ENCODE assay signal across 15 cellular contexts in genomic region chr20:24495266-24495665, GRCh38. TPM values are rescaled to one million over a fixed set of nuclear protein-coding genes. Genes with fewer than 3 reads are reported as not detected.
DNase-seq lines count a peak whose midpoint lies in the region; TF ChIP-seq lines count a peak whose summit lies in the region.
"Had no signal": no experiment of that assay in that cellular context is flagged by ENCODE, and none has a peak within 500 bp of the region (broad histone marks: within the 10 kb centered on the region; RNA-seq: fewer than 3 reads in every experiment).

No MANE protein-coding gene starts in this region.

- intact Hi-C loops in activated CD4-positive, alpha-beta T cell treated with anti-CD3 and anti-CD28 coated beads, Interleukin-2, amount 10 ng/mL, durations not matched to agents 24 days and 14 days (cut with micrococcal nuclease): no loop called here

- H3K4me3 Mint-ChIP-seq in activated CD4-positive, alpha-beta T cell treated with anti-CD3 and anti-CD28 coated beads, Interleukin-2, amount 10 ng/mL, durations not matched to agents 7 days and 5 days: no peak overlapping the region
- H3K4me3 Mint-ChIP-seq in activated CD4-positive, alpha-beta T cell treated with anti-CD3 and anti-CD28 coated beads, Interleukin-2, amount 10 ng/mL, durations not matched to agents 24 days and 14 days: no peak overlapping the region
- H3K4me3 Mint-ChIP-seq in osteocyte (ENCODE audit: unreplicated experiment): no peak overlapping the region
- H3K4me3 Mint-ChIP-seq: CD4-positive, alpha-beta T cell had no signal

- no peaks in the 10 kb centered on the region for H3K4me1 ChIP-seq in suprapubic skin
- H3K4me1 ChIP-seq: Caco-2 had no signal

- no peaks in the 10 kb centered on the region for H3K36me3 Mint-ChIP-seq in activated CD4-positive, alpha-beta T cell treated with anti-CD3 and anti-CD28 coated beads, Interleukin-2, amount 10 ng/mL, durations not matched to agents 7 days and 5 days (ENCODE audit: low read depth)
- no peaks in the 10 kb centered on the region for H3K36me3 Mint-ChIP-seq in activated CD4-positive, alpha-beta T cell treated with anti-CD3 and anti-CD28 coated beads, Interleukin-2, amount 10 ng/mL, durations not matched to agents 24 days and 14 days (ENCODE audit: low read depth)
- no peaks in the 10 kb centered on the region for H3K36me3 Mint-ChIP-seq in osteocyte (ENCODE audit: unreplicated experiment)

- H3K27me3 Mint-ChIP-seq in activated CD4-positive, alpha-beta T cell treated with anti-CD3 and anti-CD28 coated beads, Interleukin-2, amount 10 ng/mL, durations not matched to agents 7 days and 5 days: no peaks in the 10 kb centered on the region
- no peaks in the 10 kb centered on the region for H3K27me3 Mint-ChIP-seq in activated CD4-positive, alpha-beta T cell treated with anti-CD3 and anti-CD28 coated beads, Interleukin-2, amount 10 ng/mL, durations not matched to agents 24 days and 14 days
- H3K27me3 Mint-ChIP-seq in osteocyte (ENCODE audit: unreplicated experiment): no peaks in the 10 kb centered on the region
- H3K27me3 Mint-ChIP-seq: CD4-positive, alpha-beta T cell had no signal

- H3K36me3 ChIP-seq in suprapubic skin: no peaks in the 10 kb centered on the region

- H3K4me1 Mint-ChIP-seq in activated CD4-positive, alpha-beta T cell treated with anti-CD3 and anti-CD28 coated beads, Interleukin-2, amount 10 ng/mL, durations not matched to agents 7 days and 5 days: no peaks in the 10 kb centered on the region
- H3K4me1 Mint-ChIP-seq in activated CD4-positive, alpha-beta T cell treated with anti-CD3 and anti-CD28 coated beads, Interleukin-2, amount 10 ng/mL, durations not matched to agents 24 days and 14 days: no peaks in the 10 kb centered on the region
- H3K4me1 Mint-ChIP-seq in osteocyte (ENCODE audit: unreplicated experiment): peaks cover 5% of the 10 kb centered on the region

- no peak for TF ChIP-seq EP300 in suprapubic skin (IDR thresholded peaks at IDR 0.05)

- POLR2A ChIA-PET in activated CD4-positive, alpha-beta T cell treated with anti-CD3 and anti-CD28 coated beads, Interleukin-2, amount 10 ng/mL, durations not matched to agents 7 days and 5 days (lab: Charles Lee): no interaction called here

- H3K27ac Mint-ChIP-seq in activated CD4-positive, alpha-beta T cell treated with anti-CD3 and anti-CD28 coated beads, Interleukin-2, amount 10 ng/mL, durations not matched to agents 7 days and 5 days: peak overlapping the region; percentile 47
- H3K27ac Mint-ChIP-seq in activated CD4-positive, alpha-beta T cell treated with anti-CD3 and anti-CD28 coated beads, Interleukin-2, amount 10 ng/mL, durations not matched to agents 24 days and 14 days: no peak overlapping the region
- H3K27ac Mint-ChIP-seq in osteocyte (ENCODE audit: unreplicated experiment): no peak overlapping the region
- H3K27ac Mint-ChIP-seq: CD4-positive, alpha-beta T cell had no signal

- TF ChIP-seq CTCF in osteocyte (IDR thresholded peaks at IDR 0.05) (no peak), suprapubic skin (IDR thresholded peaks at IDR 0.05) (no peak)

- TF ChIP-seq POLR2A in suprapubic skin (IDR thresholded peaks at IDR 0.05): no peak

- H3K27ac ChIP-seq in suprapubic skin: no peak overlapping the region
- H3K27ac ChIP-seq: 22Rv1, A549, C4-2B had no signal

- CTCF ChIA-PET in activated CD4-positive, alpha-beta T cell treated with anti-CD3 and anti-CD28 coated beads, Interleukin-2, amount 10 ng/mL, durations not matched to agents 7 days and 5 days (lab: Charles Lee): no interaction called here

- H3K4me3 ChIP-seq in suprapubic skin: no peak overlapping the region
- H3K4me3 ChIP-seq: A549 had no signal

- no peaks in the 10 kb centered on the region for H3K9me3 Mint-ChIP-seq in activated CD4-positive, alpha-beta T cell treated with anti-CD3 and anti-CD28 coated beads, Interleukin-2, amount 10 ng/mL, durations not matched to agents 7 days and 5 days
- H3K9me3 Mint-ChIP-seq in activated CD4-positive, alpha-beta T cell treated with anti-CD3 and anti-CD28 coated beads, Interleukin-2, amount 10 ng/mL, durations not matched to agents 24 days and 14 days: no peaks in the 10 kb centered on the region
- H3K9me3 Mint-ChIP-seq in osteocyte (ENCODE audit: unreplicated experiment): no peaks in the 10 kb centered on the region
- H3K9me3 Mint-ChIP-seq: CD4-positive, alpha-beta T cell had no signal

- H3K9me3 ChIP-seq in suprapubic skin: no peaks in the 10 kb centered on the region
- H3K9me3 ChIP-seq: A549, Caco-2 had no signal

- 87% methylated on average over 8 of the region's 8 CpGs for WGBS in suprapubic skin

- DNase-seq in activated CD4-positive, alpha-beta T cell treated with anti-CD3 and anti-CD28 coated beads, Interleukin-2, amount 10 ng/mL, durations not matched to agents 7 days and 5 days: no peak
- no peak for DNase-seq in activated CD4-positive, alpha-beta T cell treated with anti-CD3 and anti-CD28 coated beads, Interleukin-2, amount 10 ng/mL, durations not matched to agents 24 days and 14 days
- DNase-seq in astrocyte of the hippocampus (ENCODE audit: low read depth, low spot score) (peak; percentile 30), osteocyte (ENCODE audit: extremely low spot score, unreplicated experiment) (peak; percentile 77), suprapubic skin (ENCODE audit: low spot score in 2 of 2) (no peak), NOMO-1 treated with DMSO at 0.1 percent for 48 hours (lab: John Stamatoyannopoulos, UW; ENCODE audit: unreplicated experiment) (no peak), foreskin melanocyte (no peak)
- DNase-seq: AML-193; Caco-2; CD4-positive, alpha-beta T cell; HCEC 1CT had no signal

- H3K27me3 ChIP-seq in suprapubic skin: no peaks in the 10 kb centered on the region

RNA-seq across cellular contexts. Expression of gene SYNDIG1, which starts 25.8 kb away (rescaled TPM):
- not detected for total RNA-seq in activated CD4-positive, alpha-beta T cell treated with anti-CD3 and anti-CD28 coated beads, Interleukin-2, amount 10 ng/mL, durations not matched to agents 7 days and 5 days
- total RNA-seq in activated CD4-positive, alpha-beta T cell treated with anti-CD3 and anti-CD28 coated beads, Interleukin-2, amount 10 ng/mL, durations not matched to agents 24 days and 14 days: not detected in 2 replicates
- total RNA-seq in osteocyte: 0.40 and 0.94 TPM in 2 replicates
- total RNA-seq in suprapubic skin: not detected
- total RNA-seq: Caco-2; CD4-positive, alpha-beta T cell; HT-29 had no signal

Comparison
In these comparisons a context has a peak if more than half of its experiments do, and no peak if none do; other contexts are left out.
1. DNase-seq: peak in astrocyte of the hippocampus (single experiment) and osteocyte (single experiment); none in activated CD4-positive, alpha-beta T cell treated with anti-CD3 and anti-CD28 coated beads, Interleukin-2, amount 10 ng/mL, durations not matched to agents 7 days and 5 days (single experiment), activated CD4-positive, alpha-beta T cell treated with anti-CD3 and anti-CD28 coated beads, Interleukin-2, amount 10 ng/mL, durations not matched to agents 24 days and 14 days (single experiment), suprapubic skin (0 of 2), NOMO-1 treated with DMSO at 0.1 percent for 48 hours (single experiment) and foreskin melanocyte (single experiment).